18 cellular contexts compared by ENCODE assay signal in the genomic region with DNA sequence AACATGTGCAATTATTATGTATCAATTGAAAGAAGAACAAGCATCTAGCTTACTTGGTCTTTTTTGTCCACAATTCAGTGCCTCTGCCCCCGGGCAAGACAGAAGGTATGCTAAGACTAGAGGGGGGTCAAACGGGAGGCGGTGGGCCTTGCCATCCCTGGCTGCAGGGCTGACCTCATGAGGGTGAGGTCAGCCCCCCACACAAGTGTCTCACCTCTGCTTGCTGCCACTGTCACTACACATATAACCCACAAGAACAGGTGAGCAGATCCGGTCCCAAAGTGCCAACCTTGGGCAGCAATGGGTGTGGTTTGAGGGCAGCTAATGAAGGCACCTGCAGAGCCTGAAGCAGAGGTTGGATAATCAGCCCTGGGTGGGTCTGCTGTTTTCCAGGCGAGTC.
"Had no signal": no experiment of that assay in that cellular context is flagged by ENCODE, and none has a peak within 500 bp of the region (broad histone marks: within the 10 kb centered on the region; RNA-seq: fewer than 3 reads in every experiment).

No MANE protein-coding gene starts in this region.

- H3K27ac ChIP-seq: brain microvascular endothelial cell, VCaP had no signal

- H3K4me1 Mint-ChIP-seq: activated naive CD8-positive, alpha-beta T cell treated with anti-CD3 and anti-CD28 coated beads, Interleukin-2, amount 50 U/mL, for 24 hours had no signal

- DNase-seq: activated CD4-positive, alpha-beta memory T cell treated with anti-CD3 and anti-CD28 coated beads for 36 hours; activated naive CD4-positive, alpha-beta T cell treated with anti-CD3 and anti-CD28 coated beads, Interleukin-2, amount 10 ng/mL, durations not matched to agents 7 days and 5 days; activated naive CD8-positive, alpha-beta T cell treated with anti-CD3 and anti-CD28 coated beads, Interleukin-2, amount 50 U/mL, for 24 hours; activated T-cell treated with anti-CD3 and anti-CD28 coated beads, Interleukin-2, amount 50 U/mL, for 1 hour; brain microvascular endothelial cell; central memory CD4-positive, alpha-beta T cell; erythroblast; nephron progenitor cell had no signal

- H3K27ac Mint-ChIP-seq: activated CD4-positive, alpha-beta memory T cell treated with anti-CD3 and anti-CD28 coated beads for 36 hours; activated naive CD4-positive, alpha-beta T cell treated with anti-CD3 and anti-CD28 coated beads, Interleukin-2, amount 10 ng/mL, durations not matched to agents 7 days and 5 days; activated naive CD8-positive, alpha-beta T cell treated with anti-CD3 and anti-CD28 coated beads, Interleukin-2, amount 50 U/mL, for 24 hours; activated T-helper 2 cell treated with anti-CD3 and anti-CD28 coated beads, Interferon-gamma antibody, Interleukin-2, Interleukin-4, amounts not matched to agents 10 μg/mL and 5 μg/mL and 100 μg/mL, durations not matched to agents 14 hours and 24 hours and 36 hours; stimulated activated naive CD8-positive, alpha-beta T cell treated with anti-CD3 and anti-CD28 coated beads, Interleukin-15, Interleukin-2, amounts not matched to agents 100 ng/mL and 50 ng/mL, for 24 hours; T-helper 1 cell treated with Interleukin-12 subunit alpha and Interleukin-12 subunit beta and Interleukin-4 antibody, amounts not matched to agents 30 μg/mL and 1 μg/mL, for 36 hours had no signal

- FAIRE-seq: colon, endometrium, frontal cortex, keratinocyte had no signal

- H3K36me3 ChIP-seq: brain microvascular endothelial cell had no signal

- H3K9me3 Mint-ChIP-seq: activated CD4-positive, alpha-beta memory T cell treated with anti-CD3 and anti-CD28 coated beads for 36 hours; activated naive CD4-positive, alpha-beta T cell treated with anti-CD3 and anti-CD28 coated beads, Interleukin-2, amount 10 ng/mL, durations not matched to agents 7 days and 5 days; activated naive CD8-positive, alpha-beta T cell treated with anti-CD3 and anti-CD28 coated beads, Interleukin-2, amount 50 U/mL, for 24 hours; activated T-helper 2 cell treated with anti-CD3 and anti-CD28 coated beads, Interferon-gamma antibody, Interleukin-2, Interleukin-4, amounts not matched to agents 10 μg/mL and 5 μg/mL and 100 μg/mL, durations not matched to agents 14 hours and 24 hours and 36 hours; nephron progenitor cell; stimulated activated naive CD8-positive, alpha-beta T cell treated with anti-CD3 and anti-CD28 coated beads, Interleukin-15, Interleukin-2, amounts not matched to agents 100 ng/mL and 50 ng/mL, for 24 hours; T-helper 1 cell treated with Interleukin-12 subunit alpha and Interleukin-12 subunit beta and Interleukin-4 antibody, amounts not matched to agents 30 μg/mL and 1 μg/mL, for 36 hours had no signal

- H3K4me3 Mint-ChIP-seq: activated CD4-positive, alpha-beta memory T cell treated with anti-CD3 and anti-CD28 coated beads for 36 hours; activated naive CD4-positive, alpha-beta T cell treated with anti-CD3 and anti-CD28 coated beads, Interleukin-2, amount 10 ng/mL, durations not matched to agents 7 days and 5 days; activated naive CD8-positive, alpha-beta T cell treated with anti-CD3 and anti-CD28 coated beads, Interleukin-2, amount 50 U/mL, for 24 hours; nephron progenitor cell; stimulated activated naive CD8-positive, alpha-beta T cell treated with anti-CD3 and anti-CD28 coated beads, Interleukin-15, Interleukin-2, amounts not matched to agents 100 ng/mL and 50 ng/mL, for 24 hours; T-helper 1 cell treated with Interleukin-12 subunit alpha and Interleukin-12 subunit beta and Interleukin-4 antibody, amounts not matched to agents 30 μg/mL and 1 μg/mL, for 36 hours had no signal

- H3K27me3 Mint-ChIP-seq: activated CD4-positive, alpha-beta memory T cell treated with anti-CD3 and anti-CD28 coated beads for 36 hours; activated naive CD8-positive, alpha-beta T cell treated with anti-CD3 and anti-CD28 coated beads, Interleukin-2, amount 50 U/mL, for 24 hours; stimulated activated naive CD8-positive, alpha-beta T cell treated with anti-CD3 and anti-CD28 coated beads, Interleukin-15, Interleukin-2, amounts not matched to agents 100 ng/mL and 50 ng/mL, for 24 hours had no signal

- H3K36me3 Mint-ChIP-seq: activated CD4-positive, alpha-beta memory T cell treated with anti-CD3 and anti-CD28 coated beads for 36 hours; activated naive CD4-positive, alpha-beta T cell treated with anti-CD3 and anti-CD28 coated beads, Interleukin-2, amount 10 ng/mL, durations not matched to agents 7 days and 5 days had no signal

- H3K4me3 ChIP-seq: lung had no signal

- ATAC-seq: activated naive CD8-positive, alpha-beta T cell treated with anti-CD3 and anti-CD28 coated beads, Interleukin-2, amount 50 U/mL, for 24 hours; left lobe of liver had no signal
